Comparison of ENCODE assay signal across 1 cellular context in genomic region chr1:158838660-158839059, GRCh38.
TF ChIP-seq lines count a peak whose summit lies in the region.

No MANE protein-coding gene starts in this region.

TF ChIP-seq in K562, 482 proteins besides CTCF, POLR2A, EP300 and RAD21 (continued from another document):
- TF ChIP-seq CBX5 (IDR thresholded peaks at IDR 0.05; ENCODE audit: borderline replicate concordance, low read depth) (peak; percentile 60; the same call in 1 of the 2 replicates), MCM7 (IDR thresholded peaks at IDR 0.05) (no peak), XRCC4 (IDR thresholded peaks at IDR 0.05; ENCODE audit: extremely low read depth, insufficient read depth, insufficient read length) (no peak), RFX1 (IDR thresholded peaks at IDR 0.05) (no peak), ERF (CRISPR knock-in tag; IDR thresholded peaks at IDR 0.05) (no peak), CTBP1 (IDR thresholded peaks at IDR 0.05; ENCODE audit: borderline replicate concordance) (no peak), MLLT1 (IDR thresholded peaks at IDR 0.05) (no peak), ZNF124 (CRISPR knock-in tag; IDR thresholded peaks at IDR 0.05) (no peak), CBX3 (IDR thresholded peaks at IDR 0.05; ENCODE audit: borderline replicate concordance in 1 of 2, low read length in 2 of 2) (peak in 1 of 2 experiments; percentile 71; a peak in 1 of 3 replicates), SREBF1 (IDR thresholded peaks at IDR 0.05; ENCODE audit: borderline replicate concordance, low read depth, low read length) (no peak), ZNF280A (IDR thresholded peaks at IDR 0.05; ENCODE audit: low read depth, partially characterized antibody) (peak; percentile 40), NONO (IDR thresholded peaks at IDR 0.05; ENCODE audit: low read depth in 2 of 2, low read length in 1 of 2) (no peak), PYGO2 (tag; IDR thresholded peaks at IDR 0.05) (no peak), RBM25 (IDR thresholded peaks at IDR 0.05; ENCODE audit: low read depth, low read length, severe bottlenecking) (no peak), E2F5 (CRISPR knock-in tag; IDR thresholded peaks at IDR 0.05) (no peak), CTCFL (IDR thresholded peaks at IDR 0.05; ENCODE audit: borderline replicate concordance, insufficient read depth, low read depth, low read length, poor library complexity, severe bottlenecking) (no peak), OTX1 (CRISPR knock-in tag; IDR thresholded peaks at IDR 0.05) (no peak), ATF3 (IDR thresholded peaks at IDR 0.05) (no peak), ATF3 (CRISPR knock-in tag; conservative IDR thresholded peaks at IDR 0.05) (no peak), L3MBTL2 (IDR thresholded peaks at IDR 0.05) (no peak), HES1 (IDR thresholded peaks at IDR 0.05; ENCODE audit: low read depth) (no peak), IRF2 (CRISPR knock-in tag; IDR thresholded peaks at IDR 0.05) (no peak), ZFP1 (CRISPR knock-in tag; IDR thresholded peaks at IDR 0.05) (no peak), GTF2F1 (IDR thresholded peaks at IDR 0.05; ENCODE audit: low read depth, low read length) (no peak), ARID2 (IDR thresholded peaks at IDR 0.05) (no peak), TRIM28 (IDR thresholded peaks at IDR 0.05) (peak; percentile 83)
